1 cellular context compared by ENCODE assay signal in the genomic region with DNA sequence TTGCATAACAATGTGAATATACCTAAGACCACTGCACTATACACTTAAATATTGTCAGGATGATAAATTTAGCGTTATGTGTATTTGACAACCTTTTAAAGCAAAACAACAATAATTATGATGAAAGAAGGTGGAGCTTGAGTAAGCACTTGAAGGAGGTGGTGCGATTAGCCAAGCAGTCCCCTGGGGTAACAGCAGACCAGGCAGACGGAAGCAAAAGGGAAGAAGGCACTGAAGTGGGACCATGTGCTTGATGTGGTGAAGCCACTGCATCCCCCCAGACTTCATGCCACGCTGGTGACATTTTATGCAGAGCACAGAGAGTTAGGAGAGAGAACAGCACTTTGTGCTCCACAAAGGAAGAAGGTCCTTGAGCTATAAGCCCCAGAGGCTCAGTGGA.
TF ChIP-seq lines count a peak whose summit lies in the region.

No MANE protein-coding gene starts in this region.

TF ChIP-seq in IMR-90, 13 proteins besides CTCF, POLR2A, EP300 and RAD21 (continued from another document):
- TF ChIP-seq BHLHE40 (IDR thresholded peaks at IDR 0.05; ENCODE audit: low read depth, low read length): no peak
- no peak for TF ChIP-seq NFE2L2 (IDR thresholded peaks at IDR 0.05; ENCODE audit: low read depth, low read length)
- no peak for TF ChIP-seq CHD1 (IDR thresholded peaks at IDR 0.05; ENCODE audit: low read depth, low read length)
- no peak for TF ChIP-seq CEBPB (IDR thresholded peaks at IDR 0.05; ENCODE audit: low read depth, low read length)
- no peak for TF ChIP-seq RFX5 (IDR thresholded peaks at IDR 0.05; ENCODE audit: low read depth, low read length)
- TF ChIP-seq MAZ (IDR thresholded peaks at IDR 0.05; ENCODE audit: borderline replicate concordance, low read depth, low read length): no peak
- TF ChIP-seq, protein P1, sequence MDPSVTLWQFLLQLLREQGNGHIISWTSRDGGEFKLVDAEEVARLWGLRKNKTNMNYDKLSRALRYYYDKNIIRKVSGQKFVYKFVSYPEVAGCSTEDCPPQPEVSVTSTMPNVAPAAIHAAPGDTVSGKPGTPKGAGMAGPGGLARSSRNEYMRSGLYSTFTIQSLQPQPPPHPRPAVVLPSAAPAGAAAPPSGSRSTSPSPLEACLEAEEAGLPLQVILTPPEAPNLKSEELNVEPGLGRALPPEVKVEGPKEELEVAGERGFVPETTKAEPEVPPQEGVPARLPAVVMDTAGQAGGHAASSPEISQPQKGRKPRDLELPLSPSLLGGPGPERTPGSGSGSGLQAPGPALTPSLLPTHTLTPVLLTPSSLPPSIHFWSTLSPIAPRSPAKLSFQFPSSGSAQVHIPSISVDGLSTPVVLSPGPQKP (IDR thresholded peaks at IDR 0.05; ENCODE audit: borderline replicate concordance, low read depth, low read length): no peak
